ENCODE assay signal across 9 cellular contexts in genomic region chr11:110094298-110095073, GRCh38. TPM values are rescaled to one million over a fixed set of nuclear protein-coding genes. Genes with fewer than 3 reads are reported as not detected.
DNase-seq lines count a peak whose midpoint lies in the region; ATAC-seq, FAIRE-seq and TF ChIP-seq lines count a peak whose summit lies in the region.
"Had no signal": no experiment of that assay in that cellular context is flagged by ENCODE, and none has a peak within 500 bp of the region (broad histone marks: within the 10 kb centered on the region; RNA-seq: fewer than 3 reads in every experiment).

No MANE protein-coding gene starts in this region.

- no peaks in the 10 kb centered on the region for H3K36me3 ChIP-seq in CD8-positive, alpha-beta T cell (ENCODE audit: insufficient read depth, low read length)
- H3K36me3 ChIP-seq in SJCRH30 (no peaks in the 10 kb centered on the region), esophagus muscularis mucosa (no peaks in the 10 kb centered on the region), pancreas (no peaks in the 10 kb centered on the region)

- FAIRE-seq in pancreas (lab: Jason Lieb, UNC), result no peak

- no peak overlapping the region for H3K4me3 ChIP-seq in CD8-positive, alpha-beta T cell (ENCODE audit: low read depth, low read length)
- peak overlapping the region; percentile 96 for H3K4me3 ChIP-seq in SJCRH30
- peak overlapping the region; percentile 67 to 89 (median 82) for H3K4me3 ChIP-seq in esophagus muscularis mucosa
- peak overlapping the region in 3 of 4 donors; percentile 71 to 78 (median 72) for H3K4me3 ChIP-seq in pancreas

- H3K27me3 ChIP-seq in CD8-positive, alpha-beta T cell (ENCODE audit: insufficient read depth, low read length), result peaks cover 7% of the 10 kb centered on the region
- no peaks in the 10 kb centered on the region for H3K27me3 ChIP-seq in SJCRH30
- no peaks in the 10 kb centered on the region for H3K27me3 ChIP-seq in esophagus muscularis mucosa
- no peaks in the 10 kb centered on the region for H3K27me3 ChIP-seq in pancreas

- TF ChIP-seq EP300 in esophagus muscularis mucosa (IDR thresholded peaks at IDR 0.05), result no peak

- no peak overlapping the region for H3K27ac Mint-ChIP-seq in CD8-positive, alpha-beta T cell
- H3K27ac Mint-ChIP-seq: IgD-negative memory B cell had no signal

- POLR2A ChIA-PET in CD8-positive, alpha-beta T cell (lab: Charles Lee), result no interaction called here

- no peaks in the 10 kb centered on the region for H3K9me3 ChIP-seq in CD8-positive, alpha-beta T cell (ENCODE audit: low read length)
- H3K9me3 ChIP-seq in SJCRH30 (replicated peaks) (no peaks in the 10 kb centered on the region), esophagus muscularis mucosa (no peaks in the 10 kb centered on the region), pancreas (no peaks in the 10 kb centered on the region)

- no peak for DNase-seq in CD8-positive, alpha-beta T cell
- DNase-seq in SJCRH30, result no peak
- no peak for DNase-seq in esophagus muscularis mucosa (ENCODE audit: extremely low spot score)
- DNase-seq in pancreas, result no peak
- DNase-seq in HCEC 1CT, result no peak
- DNase-seq in activated CD8-positive, alpha-beta memory T cell treated with anti-CD3 and anti-CD28 coated beads for 24 hours, result no peak

- no peak overlapping the region for H3K27ac ChIP-seq in CD8-positive, alpha-beta T cell (ENCODE audit: low read depth, low read length)
- H3K27ac ChIP-seq in SJCRH30 (peak overlapping the region; percentile 82), esophagus muscularis mucosa (replicated peaks in 1 of 4) (peak overlapping the region; percentile 95 to 98 (median 98)), pancreas (peak overlapping the region in 2 of 4 donors; percentile 83 to 93)

- peaks cover 8% of the 10 kb centered on the region for H3K4me1 Mint-ChIP-seq in CD8-positive, alpha-beta T cell (ENCODE audit: low read depth)

- WGBS in esophagus muscularis mucosa, result 19% methylated on average over 7 of the region's 7 CpGs
- 31 to 37% methylated on average over 7 of the region's 7 CpGs for WGBS in pancreas, 2 donors

- H3K4me1 ChIP-seq in CD8-positive, alpha-beta T cell (ENCODE audit: insufficient read depth, low read length), result peaks cover 6% of the 10 kb centered on the region
- H3K4me1 ChIP-seq in SJCRH30, result no peaks in the 10 kb centered on the region
- peaks cover 19 to 57% (median 40%) of the 10 kb centered on the region in 4 donors for H3K4me1 ChIP-seq in esophagus muscularis mucosa
- H3K4me1 ChIP-seq in pancreas, result peaks cover 5 to 7% (median 6%) of the 10 kb centered on the region in 3 donors

- intact Hi-C loops in CD8-positive, alpha-beta T cell (cut with DNase I, micrococcal nuclease), result no loop called here
- intact Hi-C loops in esophagus muscularis mucosa (cut with DNase I), result loop anchor here (10.0 kb wide), 1 partner anchor 100 kb away; no protein-coding TSS in a partner anchor
- intact Hi-C loops in pancreas (cut with DNase I), result no loop called here

- H3K36me3 Mint-ChIP-seq in CD8-positive, alpha-beta T cell, result no peaks in the 10 kb centered on the region
- H3K36me3 Mint-ChIP-seq: IgD-negative memory B cell had no signal

- peak overlapping the region; percentile 65 for H3K4me3 Mint-ChIP-seq in CD8-positive, alpha-beta T cell

- H3K27me3 Mint-ChIP-seq in CD8-positive, alpha-beta T cell (ENCODE audit: low read depth), result peaks cover 39% of the 10 kb centered on the region

- H3K9me3 Mint-ChIP-seq in CD8-positive, alpha-beta T cell, result no peaks in the 10 kb centered on the region

- TF ChIP-seq POLR2A in esophagus muscularis mucosa (IDR thresholded peaks at IDR 0.05; ENCODE audit: low read depth), result no peak

- ATAC-seq in CD8-positive, alpha-beta T cell, result no peak
- ATAC-seq in pancreas (no peak), GM18502 (IDR thresholded peaks at IDR 0.05; ENCODE audit: poor library complexity, unreplicated experiment) (no peak), HG03108 (IDR thresholded peaks at IDR 0.05; ENCODE audit: unreplicated experiment) (no peak)

- CTCF ChIA-PET in CD8-positive, alpha-beta T cell (lab: Charles Lee), result no interaction called here

- TF ChIP-seq CTCF in CD8-positive, alpha-beta T cell (IDR thresholded peaks at IDR 0.05), result no peak
- no peak for TF ChIP-seq CTCF in esophagus muscularis mucosa (IDR thresholded peaks at IDR 0.05)
- no peak for TF ChIP-seq CTCF in pancreas (IDR thresholded peaks at IDR 0.05)

RNA-seq across cellular contexts. Expression of gene ZC3H12C, which starts 1.3 kb away (rescaled TPM):
- not detected for total RNA-seq in CD8-positive, alpha-beta T cell
- 6.0 and 6.7 TPM in 2 replicates for total RNA-seq in SJCRH30 (2014; rRNA removed; shearing (Covaris generic))
- total RNA-seq in esophagus muscularis mucosa (10 to 100 TPM; 21.9 to 33.6 (median 24.4) TPM), pancreas (1 to 10 TPM; 3.3 to 9.5 (median 4.5) TPM)
- polyA plus RNA-seq in pancreas, result 1 to 10 TPM; 1.5 to 2.7 TPM
- polyA plus RNA-seq: IgD-negative memory B cell had no signal
